In genomic region chr11:821513-822371, GRCh38 we compare ENCODE assay signal across 10 cellular contexts. TPM values are rescaled to one million over a fixed set of nuclear protein-coding genes. Genes with fewer than 3 reads are reported as not detected.
DNase-seq lines count a peak whose midpoint lies in the region; ATAC-seq and TF ChIP-seq lines count a peak whose summit lies in the region.
"Had no signal": no experiment of that assay in that cellular context is flagged by ENCODE, and none has a peak within 500 bp of the region (broad histone marks: within the 10 kb centered on the region; RNA-seq: fewer than 3 reads in every experiment).

No MANE protein-coding gene starts in this region.

- H3K27ac ChIP-seq in CD4-positive, alpha-beta T cell (ENCODE audit: low read depth, low read length) = no peak overlapping the region
- no peak overlapping the region for H3K27ac ChIP-seq in PC-9

- peaks cover 19% of the 10 kb centered on the region for H3K79me2 ChIP-seq in PC-9 (ENCODE audit: low read depth)

- peaks cover 31% of the 10 kb centered on the region for H3K4me1 ChIP-seq in PC-9 (replicated peaks; ENCODE audit: insufficient read depth)

- no peak for ATAC-seq in CD4-positive, alpha-beta T cell (ENCODE audit: poor library complexity)
- no peak for ATAC-seq in GM21529 (IDR thresholded peaks at IDR 0.05; ENCODE audit: unreplicated experiment)

- no peaks in the 10 kb centered on the region for H3K9me3 Mint-ChIP-seq in CD4-positive, alpha-beta T cell
- H3K9me3 Mint-ChIP-seq in progenitor cell of endocrine pancreas (ENCODE audit: low read depth) = no peaks in the 10 kb centered on the region
- H3K9me3 Mint-ChIP-seq: activated B cell treated with CpG ODN at 0.5 μM for 24 hours had no signal

- H3F3A ChIP-seq in PC-9 (ENCODE audit: insufficient read depth, low read depth) = peaks cover 30% of the 10 kb centered on the region; the same call in 1 of the 2 replicates

- CTCF ChIA-PET in CD4-positive, alpha-beta T cell (lab: Charles Lee) = no interaction called here
- CTCF ChIA-PET in PC-9 (lab: Charles Lee) = no interaction called here

- POLR2A ChIA-PET in CD4-positive, alpha-beta T cell (lab: Charles Lee) = interaction anchor here (2.3 to 6.1 kb wide), 2 partner anchors 10 to 12 kb away, joined by 7 to 115 read pairs; partner anchors contain the start of genes CD151, CRACR2B and RPLP2
- POLR2A ChIA-PET in PC-9 (lab: Charles Lee; ENCODE audit: unreplicated experiment) = interaction anchor here (0.7 kb wide), 1 partner anchor 13 kb away, joined by 13 read pairs; no protein-coding TSS in a partner anchor

- H3K4me3 Mint-ChIP-seq in CD4-positive, alpha-beta T cell = peak overlapping the region; percentile 54
- H3K4me3 Mint-ChIP-seq in progenitor cell of endocrine pancreas (ENCODE audit: low read depth) = peak overlapping the region; percentile 26

- H4K20me1 ChIP-seq in PC-9 (ENCODE audit: insufficient read depth) = peaks cover 26% of the 10 kb centered on the region

- H3K9me3 ChIP-seq in CD4-positive, alpha-beta T cell (ENCODE audit: control insufficient read depth, low read length) = no peaks in the 10 kb centered on the region
- H3K9me3 ChIP-seq in PC-9 (ENCODE audit: insufficient read depth, low read depth) = no peaks in the 10 kb centered on the region

- peaks cover 37% of the 10 kb centered on the region for H3K36me3 Mint-ChIP-seq in CD4-positive, alpha-beta T cell (ENCODE audit: low read depth)
- peaks cover 2% of the 10 kb centered on the region for H3K36me3 Mint-ChIP-seq in progenitor cell of endocrine pancreas (ENCODE audit: insufficient read depth)

- peaks cover 4% of the 10 kb centered on the region for H3K27me3 Mint-ChIP-seq in CD4-positive, alpha-beta T cell
- no peaks in the 10 kb centered on the region for H3K27me3 Mint-ChIP-seq in progenitor cell of endocrine pancreas
- H3K27me3 Mint-ChIP-seq: activated B cell treated with CpG ODN at 0.5 μM for 24 hours had no signal

- no peaks in the 10 kb centered on the region for H3K27me3 ChIP-seq in CD4-positive, alpha-beta T cell (ENCODE audit: control insufficient read depth, insufficient read depth, low read length)
- no peaks in the 10 kb centered on the region for H3K27me3 ChIP-seq in PC-9 (ENCODE audit: insufficient read depth, low read depth)

- no peak overlapping the region for H2AFZ ChIP-seq in PC-9

- peak in 1 of 10 experiments; percentile 6 for DNase-seq in CD4-positive, alpha-beta T cell
- DNase-seq in PC-9 = peak in 1 of 2 experiments; percentile 30
- DNase-seq in fibroblast of the aortic adventitia (ENCODE audit: low read depth) = no peak
- DNase-seq in progenitor cell of endocrine pancreas (ENCODE audit: low spot score, unreplicated experiment) = no peak
- DNase-seq in NCI-H2029 (lab: John Stamatoyannopoulos, UW) = no peak
- no peak for DNase-seq in glomerular visceral epithelial cell (ENCODE audit: extremely low spot score)
- no peak for DNase-seq in inferior parietal cortex (ENCODE audit: extremely low spot score)
- DNase-seq: activated B cell treated with CpG ODN at 0.5 μM for 24 hours, NCI-H1105 treated with DMSO at 0.1 percent for 48 hours had no signal

- H3K4me2 ChIP-seq in PC-9 = peak overlapping the region; percentile 90

- TF ChIP-seq CTCF in CD4-positive, alpha-beta T cell (IDR thresholded peaks at IDR 0.05) = no peak
- TF ChIP-seq CTCF in PC-9 (conservative IDR thresholded peaks at IDR 0.05) (no peak), fibroblast of the aortic adventitia (IDR thresholded peaks at IDR 0.05; ENCODE audit: insufficient read depth, low read length) (no peak), progenitor cell of endocrine pancreas (IDR thresholded peaks at IDR 0.05; ENCODE audit: unreplicated experiment) (no peak)

- H3K9me2 ChIP-seq in PC-9 (ENCODE audit: insufficient read depth) = no peaks in the 10 kb centered on the region

- no peaks in the 10 kb centered on the region for H3K36me3 ChIP-seq in PC-9 (ENCODE audit: low read depth)

- peak overlapping the region; percentile 92 for H3K27ac Mint-ChIP-seq in CD4-positive, alpha-beta T cell
- no peak overlapping the region for H3K27ac Mint-ChIP-seq in progenitor cell of endocrine pancreas

- BruUV-seq in PC-9 (replicated peaks; lab: Mats Ljungman, UMichigan) = no TSS peak

- intact Hi-C loops in CD4-positive, alpha-beta T cell (cut with DNase I, micrococcal nuclease) = no loop called here
- intact Hi-C loops in PC-9 (cut with micrococcal nuclease; ENCODE audit: unreplicated experiment) = no loop called here

- H3K4me3 ChIP-seq in PC-9 (peak overlapping the region; percentile 84; the same call in 1 of the 2 replicates), fibroblast of the aortic adventitia (ENCODE audit: low read depth, low read length) (peak overlapping the region; percentile 88)

- peaks cover 15% of the 10 kb centered on the region for H3K4me1 Mint-ChIP-seq in CD4-positive, alpha-beta T cell (ENCODE audit: low read depth)
- peaks cover 6% of the 10 kb centered on the region for H3K4me1 Mint-ChIP-seq in progenitor cell of endocrine pancreas (ENCODE audit: low read depth)

RNA-seq across cellular contexts. Expression of gene PNPLA2, which starts 3.0 kb away (rescaled TPM):
- total RNA-seq in CD4-positive, alpha-beta T cell = 100 to 1,000 TPM; 202 to 220 TPM
- total RNA-seq in PC-9 (2021) = 137 and 142 TPM in 2 replicates
- 20.0 and 27.7 TPM in 2 replicates for total RNA-seq in fibroblast of the aortic adventitia (ENCODE audit: low replicate concordance)
- total RNA-seq in progenitor cell of endocrine pancreas = 47.3 and 51.1 TPM in 2 replicates

RNA-seq across cellular contexts. Expression of gene CRACR2B, which starts 6.0 kb away (rescaled TPM):
- under 1 TPM in 1 of 2 experiments, not detected in 1; 0.33 TPM for total RNA-seq in CD4-positive, alpha-beta T cell
- total RNA-seq in PC-9 (2021) (17.5 and 21.2 TPM in 2 replicates), fibroblast of the aortic adventitia (ENCODE audit: low replicate concordance) (1.3 and 1.8 TPM in 2 replicates), progenitor cell of endocrine pancreas (50.9 and 52.9 TPM in 2 replicates)

RNA-seq across cellular contexts. Expression of gene CD151, which starts 11.0 kb away (rescaled TPM):
- total RNA-seq in CD4-positive, alpha-beta T cell = 10 to 100 TPM; 20.2 to 20.8 TPM
- total RNA-seq in PC-9 (2021) (184 and 199 TPM in 2 replicates), fibroblast of the aortic adventitia (ENCODE audit: low replicate concordance) (159 and 311 TPM in 2 replicates), progenitor cell of endocrine pancreas (154 and 160 TPM in 2 replicates)

RNA-seq across cellular contexts. Expression of gene RPLP2, which starts 12.0 kb away (rescaled TPM):
- 1,000 to 10,000 TPM; 5,234 to 5,390 TPM for total RNA-seq in CD4-positive, alpha-beta T cell
- total RNA-seq in PC-9 (2021) (1,270 and 1,465 TPM in 2 replicates), fibroblast of the aortic adventitia (ENCODE audit: low replicate concordance) (99.4 and 841 TPM in 2 replicates), progenitor cell of endocrine pancreas (1,463 and 1,530 TPM in 2 replicates)

RNA-seq across cellular contexts. Expression of gene PIDD1, which starts 16.7 kb away (rescaled TPM):
- total RNA-seq in CD4-positive, alpha-beta T cell = 10 to 100 TPM; 32.6 to 33.0 TPM
- 16.7 and 24.3 TPM in 2 replicates for total RNA-seq in PC-9 (2021)
- 6.3 and 8.8 TPM in 2 replicates for total RNA-seq in fibroblast of the aortic adventitia (ENCODE audit: low replicate concordance)
- 33.3 and 35.0 TPM in 2 replicates for total RNA-seq in progenitor cell of endocrine pancreas
